Comparison of ENCODE assay signal across 24 cellular contexts in the genomic region with DNA sequence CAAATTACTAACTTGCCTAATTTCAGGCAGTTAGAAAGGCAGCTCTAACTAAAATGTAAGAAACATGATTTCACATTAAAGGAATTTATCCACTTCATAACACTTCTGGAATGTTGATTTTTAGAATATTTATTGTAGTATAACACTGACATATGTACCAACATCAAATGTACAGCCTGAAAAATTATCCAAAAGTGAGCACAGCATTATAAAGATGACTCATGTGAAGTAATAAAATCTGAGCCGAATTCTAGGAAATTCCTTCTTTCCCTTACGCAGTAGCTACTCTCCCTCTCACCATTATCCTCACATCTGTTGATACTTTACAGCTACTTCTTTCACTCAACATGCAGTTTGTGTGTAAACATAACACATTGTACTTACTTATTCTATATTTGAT.
"Had no signal": no experiment of that assay in that cellular context is flagged by ENCODE, and none has a peak within 500 bp of the region (broad histone marks: within the 10 kb centered on the region; RNA-seq: fewer than 3 reads in every experiment).

No MANE protein-coding gene starts in this region.

- H3K9me3 ChIP-seq: body of pancreas had no signal

- H3K4me1 ChIP-seq: body of pancreas had no signal

- ATAC-seq: activated CD8-positive, alpha-beta memory T cell treated with anti-CD3 and anti-CD28 coated beads, Interleukin-2, amount 10 ng/mL, durations not matched to agents 7 days and 5 days; body of pancreas; K562; Panc1; T-helper 17 cell; WTC11 had no signal

- H3K27ac ChIP-seq: body of pancreas had no signal

- DNase-seq: activated CD4-positive, alpha-beta T cell treated with anti-CD3 and anti-CD28 coated beads for 48 hours; activated CD4-positive, alpha-beta T cell treated with anti-CD3 and anti-CD28 coated beads, Interleukin-2, amount 50 U/mL, for 48 hours; activated CD4-positive, CD25-positive, alpha-beta regulatory T cell treated with anti-CD3 and anti-CD28 coated beads, Interleukin-2, amount 50 U/mL, for 72 hours; activated CD8-positive, alpha-beta memory T cell treated with anti-CD3 and anti-CD28 coated beads, Interleukin-2, amount 10 ng/mL, durations not matched to agents 7 days and 5 days; activated effector memory CD4-positive, alpha-beta T cell treated with Interleukin-2 at 50 U/mL for 16 hours; activated naive CD4-positive, alpha-beta T cell; activated T-cell treated with anti-CD3 and anti-CD28 coated beads, Interleukin-2, amount 50 U/mL, for 24 hours; aorta; body of pancreas; Kasumi-1; NCI-H1092; NCI-H1417; NCI-H1930; NCI-H2171 treated with DMSO at 0.1 percent for 48 hours; NCI-H345; NCI-H510A; NCI-H526 treated with DMSO at 0.1 percent for 48 hours; NCI-H82; SHP77 treated with DMSO at 0.1 percent for 48 hours; T-helper 17 cell; T-helper 9 cell had no signal

- H3K4me3 ChIP-seq: body of pancreas, K562 had no signal

- H3K27me3 ChIP-seq: body of pancreas had no signal
